ENCODE assay signal across 16 cellular contexts in the genomic region with DNA sequence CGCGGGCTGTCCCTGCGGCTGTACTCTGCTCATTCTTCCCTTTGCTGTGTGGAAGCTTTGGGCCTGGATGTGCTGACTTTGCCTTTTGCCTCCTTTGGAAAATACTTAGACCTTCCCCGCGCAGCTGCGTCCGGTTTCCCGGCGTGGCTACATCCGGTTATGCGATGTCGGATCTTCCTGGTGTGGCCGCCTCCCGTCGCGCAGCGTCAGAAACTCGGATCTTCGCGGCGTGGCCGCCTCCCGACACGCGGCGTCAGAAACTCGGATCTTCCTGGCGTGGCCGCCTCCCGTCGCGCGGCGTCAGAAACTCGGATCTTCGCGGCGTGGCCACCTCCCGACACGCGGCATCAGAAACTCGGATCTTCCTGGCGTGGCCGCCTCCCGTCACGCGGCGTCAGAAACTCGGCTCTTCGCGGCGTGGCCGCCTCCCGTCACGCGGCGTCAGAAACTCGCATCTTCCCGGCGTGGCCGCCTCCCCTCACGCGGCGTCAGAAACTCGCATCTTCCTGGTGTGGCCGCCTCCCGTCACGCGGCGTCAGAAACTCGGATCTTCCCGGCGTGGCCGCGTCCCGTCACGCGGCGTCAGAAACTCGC.
"Had no signal": no experiment of that assay in that cellular context is flagged by ENCODE, and none has a peak within 500 bp of the region (broad histone marks: within the 10 kb centered on the region; RNA-seq: fewer than 3 reads in every experiment).

No MANE protein-coding gene starts in this region.

- ATAC-seq: activated CD8-positive, alpha-beta T cell treated with anti-CD3 and anti-CD28 coated beads for 36 hours; activated T-cell treated with anti-CD3 and anti-CD28 coated beads, Interleukin-2, amount 50 U/mL, for 72 hours; foreskin keratinocyte; naive thymus-derived CD4-positive, alpha-beta T cell; stimulated activated naive CD8-positive, alpha-beta T cell treated with anti-CD3 and anti-CD28 coated beads, Interleukin-15, amount 100 ng/mL, for 72 hours had no signal

- H3K9me3 ChIP-seq: neutrophil, tibial nerve had no signal

- H3K4me3 ChIP-seq: lung, tibial nerve had no signal

- H3K4me1 ChIP-seq: foreskin keratinocyte had no signal

- H3K27me3 ChIP-seq: foreskin keratinocyte, neutrophil, tibial nerve had no signal

- DNase-seq: activated CD4-positive, alpha-beta T cell treated with anti-CD3 and anti-CD28 coated beads for 1 hour; activated CD8-positive, alpha-beta memory T cell treated with anti-CD3 and anti-CD28 coated beads, Interleukin-2, amount 50 U/mL, for 4 hours; activated CD8-positive, alpha-beta T cell treated with anti-CD3 and anti-CD28 coated beads for 36 hours; activated gamma-delta T cell treated with Interleukin-2 at 50 U/mL for 16 hours; activated naive CD8-positive, alpha-beta T cell treated with anti-CD3 and anti-CD28 coated beads for 36 hours; activated T-cell treated with anti-CD3 and anti-CD28 coated beads, Interleukin-2, amount 50 U/mL, for 72 hours; aorta; foreskin keratinocyte; naive thymus-derived CD4-positive, alpha-beta T cell; stimulated activated CD4-positive, alpha-beta T cell treated with anti-CD3 and anti-CD28 coated beads, Interleukin-15, amount 100 ng/mL, for 24 hours; stimulated activated CD4-positive, alpha-beta T cell treated with anti-CD3 and anti-CD28 coated beads, Interleukin-4, amount 100 ng/mL, for 24 hours; stimulated activated naive CD8-positive, alpha-beta T cell treated with anti-CD3 and anti-CD28 coated beads, Interleukin-15, amount 100 ng/mL, for 72 hours; SW 1271 had no signal

- H3K27ac ChIP-seq: foreskin keratinocyte, neutrophil had no signal
